Comparison of ENCODE assay signal across 12 cellular contexts in the genomic region with DNA sequence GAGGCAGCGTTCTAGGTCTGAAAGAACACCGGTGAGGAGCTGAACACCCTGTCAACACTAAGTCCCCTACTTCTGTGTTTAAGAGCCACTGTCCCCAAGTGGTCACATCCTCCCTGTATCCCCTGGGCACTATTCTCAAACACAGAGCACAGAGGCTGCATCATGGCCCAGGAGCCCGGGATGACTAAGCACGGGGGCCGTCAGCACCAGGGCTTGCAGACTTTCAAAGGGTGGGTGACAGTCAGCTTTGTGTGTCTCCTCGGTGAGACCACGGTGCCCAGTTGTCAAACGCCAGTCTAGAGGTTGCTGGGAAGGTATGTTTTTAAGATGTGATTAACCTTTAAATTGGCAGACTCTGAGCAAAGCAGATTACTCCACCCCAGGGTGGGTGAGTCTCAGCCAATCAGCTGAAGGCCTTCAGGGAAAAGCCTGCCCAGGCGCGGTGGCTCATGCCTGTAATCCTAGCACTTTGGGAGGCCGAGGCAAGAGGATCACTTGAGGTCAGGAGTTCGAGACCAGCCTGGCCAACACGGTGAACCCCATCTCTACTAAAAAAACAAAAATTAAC. TPM values are rescaled to one million over a fixed set of nuclear protein-coding genes. Genes with fewer than 3 reads are reported as not detected.
DNase-seq lines count a peak whose midpoint lies in the region; ATAC-seq and TF ChIP-seq lines count a peak whose summit lies in the region.
"Had no signal": no experiment of that assay in that cellular context is flagged by ENCODE, and none has a peak within 500 bp of the region (broad histone marks: within the 10 kb centered on the region; RNA-seq: fewer than 3 reads in every experiment).

No MANE protein-coding gene starts in this region.

- no peak overlapping the region for H2AFZ ChIP-seq in osteoblast (ENCODE audit: low read length)
- H2AFZ ChIP-seq: parathyroid adenoma had no signal

- H3K27me3 ChIP-seq in osteoblast (ENCODE audit: insufficient read depth, low read length) (no peaks in the 10 kb centered on the region), Peyer's patch (no peaks in the 10 kb centered on the region)
- H3K27me3 ChIP-seq: upper lobe of right lung had no signal

- H3K4me1 ChIP-seq in osteoblast (ENCODE audit: insufficient read depth, low read length) (peaks cover 13% of the 10 kb centered on the region), Peyer's patch (peaks cover 0 to 12% (median 3%) of the 10 kb centered on the region in 4 donors)
- H3K4me1 ChIP-seq: A549, parathyroid adenoma had no signal

- no peak for TF ChIP-seq CTCF in activated B cell treated with CpG ODN at 0.5 μM for 24 hours (IDR thresholded peaks at IDR 0.05)
- TF ChIP-seq CTCF in osteoblast (IDR thresholded peaks at IDR 0.05; ENCODE audit: extremely low read depth, low read depth, low read length), result no peak
- TF ChIP-seq CTCF in Peyer's patch (IDR thresholded peaks at IDR 0.05), result no peak

- no peak overlapping the region for H3K4me3 Mint-ChIP-seq in activated CD4-positive, alpha-beta T cell treated with anti-CD3 and anti-CD28 coated beads for 36 hours
- H3K4me3 Mint-ChIP-seq in activated B cell treated with CpG ODN at 0.5 μM for 24 hours, result no peak overlapping the region

- H3K27ac ChIP-seq in osteoblast (ENCODE audit: low read depth, low read length) (no peak overlapping the region), Peyer's patch (peak overlapping the region in 2 of 4 donors; percentile 29 to 76)
- H3K27ac ChIP-seq: A549, parathyroid adenoma, upper lobe of right lung had no signal

- no peak for TF ChIP-seq POLR2A in Peyer's patch (IDR thresholded peaks at IDR 0.05)

- H3K79me2 ChIP-seq in osteoblast (ENCODE audit: insufficient read depth, low read length), result peaks cover 73% of the 10 kb centered on the region

- no peaks in the 10 kb centered on the region for H3K9me3 Mint-ChIP-seq in activated CD4-positive, alpha-beta T cell treated with anti-CD3 and anti-CD28 coated beads for 36 hours (ENCODE audit: low read depth)
- H3K9me3 Mint-ChIP-seq in activated B cell treated with CpG ODN at 0.5 μM for 24 hours, result no peaks in the 10 kb centered on the region

- H3K9me3 ChIP-seq in osteoblast (ENCODE audit: low read depth, low read length) (no peaks in the 10 kb centered on the region), Peyer's patch (no peaks in the 10 kb centered on the region)
- H3K9me3 ChIP-seq: A549, upper lobe of right lung had no signal

- H4K20me1 ChIP-seq in osteoblast (ENCODE audit: insufficient read depth, low read length), result peaks cover 67% of the 10 kb centered on the region

- H3K36me3 ChIP-seq in osteoblast (ENCODE audit: insufficient read depth, low read length), result peaks cover 60% of the 10 kb centered on the region
- H3K36me3 ChIP-seq in Peyer's patch, result peaks cover 0 to 75% (median 0%) of the 10 kb centered on the region in 3 donors

- no peak overlapping the region for H3K4me2 ChIP-seq in osteoblast (ENCODE audit: insufficient read depth, low read length)
- H3K4me2 ChIP-seq: A549 had no signal

- no peaks in the 10 kb centered on the region for H3K27me3 Mint-ChIP-seq in activated CD4-positive, alpha-beta T cell treated with anti-CD3 and anti-CD28 coated beads for 36 hours
- no peaks in the 10 kb centered on the region for H3K27me3 Mint-ChIP-seq in activated B cell treated with CpG ODN at 0.5 μM for 24 hours

- CTCF ChIA-PET in activated CD4-positive, alpha-beta T cell treated with anti-CD3 and anti-CD28 coated beads for 36 hours (lab: Charles Lee), result interaction anchor here (0.7 to 1.2 kb wide), 2 partner anchors 24 to 58 kb away, joined by 3 read pairs; no protein-coding TSS in a partner anchor
- CTCF ChIA-PET in activated B cell treated with CpG ODN at 0.5 μM for 24 hours (lab: Charles Lee), result interaction anchor here (1.0 to 1.8 kb wide), 3 partner anchors 24 to 130 kb away, joined by 3 to 9 read pairs (median 3); no protein-coding TSS in a partner anchor

- intact Hi-C loops in activated CD4-positive, alpha-beta T cell treated with anti-CD3 and anti-CD28 coated beads for 36 hours (cut with DNase I, micrococcal nuclease), result no loop called here
- intact Hi-C loops in activated B cell treated with CpG ODN at 0.5 μM for 24 hours (cut with micrococcal nuclease), result loop anchor here (1.0 kb wide), 1 partner anchor 8 kb away; a partner anchor contains a TSS
- intact Hi-C loops in posterior cingulate gyrus (cut with DNase I), result no loop called here

- POLR2A ChIA-PET in activated CD4-positive, alpha-beta T cell treated with anti-CD3 and anti-CD28 coated beads for 36 hours (lab: Charles Lee), result interaction anchor here (0.6 to 1.5 kb wide), 2 partner anchors 144 to 356 kb away, joined by 3 to 13 read pairs; no protein-coding TSS in a partner anchor
- POLR2A ChIA-PET in activated B cell treated with CpG ODN at 0.5 μM for 24 hours (lab: Charles Lee), result interaction anchor here (0.6 to 1.7 kb wide), 7 partner anchors 27 to 141 kb away, joined by 3 to 11 read pairs (median 5); a partner anchor contains a TSS

- H3K4me1 Mint-ChIP-seq in activated CD4-positive, alpha-beta T cell treated with anti-CD3 and anti-CD28 coated beads for 36 hours, result peaks cover 14% of the 10 kb centered on the region
- H3K4me1 Mint-ChIP-seq in activated B cell treated with CpG ODN at 0.5 μM for 24 hours, result peaks cover 51% of the 10 kb centered on the region

- peak; percentile 24 for DNase-seq in activated CD4-positive, alpha-beta T cell treated with anti-CD3 and anti-CD28 coated beads for 36 hours
- no peak for DNase-seq in activated CD4-positive, alpha-beta T cell treated with anti-CD3 and anti-CD28 coated beads for 4 hours
- DNase-seq in activated B cell treated with CpG ODN at 0.5 μM for 24 hours (no peak), osteoblast (ENCODE audit: insufficient read length, low spot score, missing footprints) (peak; percentile 49), Peyer's patch (no peak), posterior cingulate gyrus (no peak)
- DNase-seq in stimulated activated CD4-positive, alpha-beta T cell treated with anti-CD3 and anti-CD28 coated beads, Interleukin-2, amount 100 ng/mL, for 24 hours, result no peak
- DNase-seq: NCI-H1105 had no signal

- H3K27ac Mint-ChIP-seq in activated CD4-positive, alpha-beta T cell treated with anti-CD3 and anti-CD28 coated beads for 36 hours, result no peak overlapping the region
- H3K27ac Mint-ChIP-seq in activated B cell treated with CpG ODN at 0.5 μM for 24 hours, result peak overlapping the region; percentile 86

- H3K4me3 ChIP-seq in osteoblast (ENCODE audit: insufficient read depth, low read length), result no peak overlapping the region
- no peak overlapping the region for H3K4me3 ChIP-seq in Peyer's patch
- H3K4me3 ChIP-seq: A549, upper lobe of right lung had no signal

- peaks cover 21% of the 10 kb centered on the region for H3K36me3 Mint-ChIP-seq in activated CD4-positive, alpha-beta T cell treated with anti-CD3 and anti-CD28 coated beads for 36 hours (ENCODE audit: low read depth)
- H3K36me3 Mint-ChIP-seq in activated B cell treated with CpG ODN at 0.5 μM for 24 hours (ENCODE audit: low read depth), result peaks cover 52% of the 10 kb centered on the region

- peak; percentile 27 for ATAC-seq in activated CD4-positive, alpha-beta T cell treated with anti-CD3 and anti-CD28 coated beads for 36 hours
- ATAC-seq in GM19467 (IDR thresholded peaks at IDR 0.05; ENCODE audit: unreplicated experiment), result peak; percentile 23
- ATAC-seq in activated B cell treated with CpG ODN at 0.5 μM for 24 hours (ENCODE audit: low read depth), result peak; percentile 38
- ATAC-seq: A549 had no signal

RNA-seq across cellular contexts. Expression of a gene that starts 8.0 kb away (rescaled TPM):
- 100 to 1,000 TPM; 108 to 133 TPM for total RNA-seq in activated CD4-positive, alpha-beta T cell treated with anti-CD3 and anti-CD28 coated beads for 36 hours
- total RNA-seq in activated B cell treated with CpG ODN at 0.5 μM for 24 hours, result 126 TPM in 2 replicates
- total RNA-seq in osteoblast, result 221 and 233 TPM in 2 replicates
- total RNA-seq in Peyer's patch, result 100 to 1,000 TPM; 168 to 283 (median 220) TPM

RNA-seq across cellular contexts. Expression of a gene that starts 37.5 kb away (rescaled TPM):
- not detected for total RNA-seq in activated CD4-positive, alpha-beta T cell treated with anti-CD3 and anti-CD28 coated beads for 36 hours
- total RNA-seq in activated B cell treated with CpG ODN at 0.5 μM for 24 hours (not detected in 2 replicates), osteoblast (not detected in 2 replicates), Peyer's patch (100 to 1,000 TPM in 3 of 4 donors, 10 to 100 TPM in 1; 45.4 to 528 (median 270) TPM)
- total RNA-seq: upper lobe of right lung had no signal

RNA-seq across cellular contexts. Expression of a gene that starts 49.2 kb away (rescaled TPM):
- 10 to 100 TPM; 24.0 to 26.4 TPM for total RNA-seq in activated CD4-positive, alpha-beta T cell treated with anti-CD3 and anti-CD28 coated beads for 36 hours
- total RNA-seq in activated B cell treated with CpG ODN at 0.5 μM for 24 hours, result 44.5 and 49.2 TPM in 2 replicates
- 38.6 and 42.7 TPM in 2 replicates for total RNA-seq in osteoblast
- total RNA-seq in Peyer's patch, result 100 to 1,000 TPM in 2 of 4 donors, 10 to 100 TPM in 2; 74.3 to 149 (median 96.1) TPM

Comparison
In these comparisons a context has a peak if more than half of its experiments do, and no peak if none do; other contexts are left out.
1. DNase-seq: peak in activated CD4-positive, alpha-beta T cell treated with anti-CD3 and anti-CD28 coated beads for 36 hours (single experiment) and osteoblast (single experiment); none in activated CD4-positive, alpha-beta T cell treated with anti-CD3 and anti-CD28 coated beads for 4 hours (0 of 2), activated B cell treated with CpG ODN at 0.5 μM for 24 hours (single experiment), Peyer's patch (0 of 3), posterior cingulate gyrus (0 of 10) and stimulated activated CD4-positive, alpha-beta T cell treated with anti-CD3 and anti-CD28 coated beads, Interleukin-2, amount 100 ng/mL, for 24 hours (0 of 2).
2. RNA of a gene that starts 37.5 kb away (total RNA-seq): 45.4 to 528 TPM in Peyer's patch; not detected in activated CD4-positive, alpha-beta T cell treated with anti-CD3 and anti-CD28 coated beads for 36 hours, not detected in activated B cell treated with CpG ODN at 0.5 μM for 24 hours and not detected in osteoblast; every median in the first group is over 10 times any median in the second.
3. Peak in every context shown above with its lines, with median percentiles within 50 percentile points of each other: ATAC-seq.